ENCODE assay signal across 22 cellular contexts in genomic region chr2:150705767-150706166, GRCh38.
DNase-seq lines count a peak whose midpoint lies in the region; ATAC-seq and TF ChIP-seq lines count a peak whose summit lies in the region.
"Had no signal": no experiment of that assay in that cellular context is flagged by ENCODE, and none has a peak within 500 bp of the region (broad histone marks: within the 10 kb centered on the region; RNA-seq: fewer than 3 reads in every experiment).

No MANE protein-coding gene starts in this region.

- DNase-seq in epithelial cell of esophagus (ENCODE audit: low read depth) (peak; percentile 52), DMS114 treated with DMSO at 0.1 percent for 48 hours (lab: John Stamatoyannopoulos, UW; ENCODE audit: unreplicated experiment) (no peak), HPDE6-E6E7 (ENCODE audit: extremely low spot score) (no peak)
- DNase-seq: activated B cell treated with CpG ODN at 0.5 μM for 24 hours, endodermal cell, gastrocnemius medialis, H7, mesenchymal stem cell, NCI-H1048, NCI-H1694 treated with DMSO at 0.1 percent for 48 hours, NCI-H526 treated with DMSO at 0.1 percent for 48 hours, sigmoid colon, T-helper 9 cell, transverse colon had no signal

- TF ChIP-seq CTCF in epithelial cell of esophagus (IDR thresholded peaks at IDR 0.05; ENCODE audit: insufficient read depth, low read depth, low read length, missing control alignments) = no peak

- peak; percentile 87 for ATAC-seq in GM18519 (IDR thresholded peaks at IDR 0.05; ENCODE audit: low FRiP score, unreplicated experiment)
- peak; percentile 59 for ATAC-seq in GM21529 (IDR thresholded peaks at IDR 0.05; ENCODE audit: unreplicated experiment)
- peak; percentile 55 for ATAC-seq in HG03520 (IDR thresholded peaks at IDR 0.05; ENCODE audit: unreplicated experiment)
- no peak for ATAC-seq in GM18861 (IDR thresholded peaks at IDR 0.05; ENCODE audit: unreplicated experiment)
- no peak for ATAC-seq in GM18517 (IDR thresholded peaks at IDR 0.05; ENCODE audit: unreplicated experiment)
- ATAC-seq: gastrocnemius medialis, HepG2 had no signal

- H3K4me3 ChIP-seq in epithelial cell of esophagus (ENCODE audit: low read length) = no peak overlapping the region
- H3K4me3 ChIP-seq: gastrocnemius medialis, hepatocyte, prostate gland, sigmoid colon, transverse colon had no signal

Comparison
In these comparisons a context has a peak if more than half of its experiments do, and no peak if none do; other contexts are left out.
1. ATAC-seq: peak in GM18519 (single experiment), GM21529 (single experiment) and HG03520 (single experiment); none in GM18861 (single experiment) and GM18517 (single experiment).